In the genomic region with DNA sequence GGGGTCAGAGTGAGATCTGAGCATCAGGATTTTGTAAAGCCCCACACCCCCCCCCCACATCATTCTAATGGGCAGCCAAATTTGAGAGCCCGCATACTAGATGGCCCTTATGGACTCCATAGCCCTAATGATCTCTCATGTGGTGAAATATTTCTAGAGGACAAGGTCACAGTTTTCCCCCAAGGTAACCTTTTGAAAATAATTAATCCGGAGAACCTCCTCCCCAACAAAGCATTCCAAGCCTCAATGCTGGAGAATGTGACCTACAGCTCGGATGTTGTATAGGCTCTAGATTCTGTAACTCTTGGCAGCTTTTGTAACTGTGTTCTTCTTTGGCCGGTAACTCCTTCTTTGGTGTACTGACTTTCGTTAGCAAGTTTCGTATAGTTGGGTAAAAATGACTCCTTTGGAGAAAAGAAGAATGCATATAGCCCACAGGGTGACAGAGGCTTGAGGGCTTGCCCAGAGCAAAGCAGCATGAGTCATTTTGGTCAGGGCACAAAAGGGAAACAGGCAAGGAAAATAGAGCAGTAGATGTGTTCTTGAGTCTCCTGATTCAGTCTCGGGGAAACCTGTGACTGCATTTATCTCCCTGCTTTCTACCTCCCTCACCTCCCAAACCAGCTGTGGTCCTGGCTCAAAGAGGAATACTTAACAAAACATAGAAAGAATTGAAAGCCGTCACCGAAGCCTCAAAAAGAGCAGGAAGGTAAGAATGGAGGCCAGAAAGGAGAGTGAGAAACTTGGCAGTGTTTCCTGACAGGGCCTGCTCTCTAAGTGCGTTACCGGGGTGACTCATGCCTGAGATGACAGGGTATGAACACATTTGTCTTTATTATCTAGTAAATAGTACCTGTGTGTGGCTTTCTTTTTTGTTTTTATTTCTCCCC, we compare ENCODE assay signal across 7 cellular contexts. TPM values are rescaled to one million over a fixed set of nuclear protein-coding genes. Genes with fewer than 3 reads are reported as not detected.
DNase-seq lines count a peak whose midpoint lies in the region; TF ChIP-seq lines count a peak whose summit lies in the region.

No MANE protein-coding gene starts in this region.

- POLR2A ChIA-PET in activated CD4-positive, alpha-beta memory T cell treated with anti-CD3 and anti-CD28 coated beads for 36 hours (lab: Charles Lee), result interaction anchor here (0.8 kb wide), 1 partner anchor 280 kb away, joined by 3 read pairs; the partner anchor contains the start of gene ANP32B

- DNase-seq in GM04503 (ENCODE audit: low read depth), result peak; percentile 72
- DNase-seq in Kasumi-1 (lab: John Stamatoyannopoulos, UW), result peak; percentile 78 to 82
- DNase-seq in activated CD4-positive, alpha-beta memory T cell treated with anti-CD3 and anti-CD28 coated beads for 36 hours, result peak; percentile 59
- peak; percentile 74 for DNase-seq in hepatocyte (ENCODE audit: low spot score)
- no peak for DNase-seq in ureter (ENCODE audit: low spot score)
- no peak for DNase-seq in immature natural killer cell
- DNase-seq in 8988T, result no peak

- H3K27ac Mint-ChIP-seq in activated CD4-positive, alpha-beta memory T cell treated with anti-CD3 and anti-CD28 coated beads for 36 hours, result peak overlapping the region; percentile 91
- H3K27ac Mint-ChIP-seq in immature natural killer cell, result peak overlapping the region in 2 of 6 donors; percentile 21 to 79

- H3K4me2 ChIP-seq in hepatocyte, result peak overlapping the region; percentile 15

- no peaks in the 10 kb centered on the region for H3K9me2 ChIP-seq in hepatocyte (replicated peaks; ENCODE audit: insufficient read depth)

- H3K27me3 Mint-ChIP-seq in activated CD4-positive, alpha-beta memory T cell treated with anti-CD3 and anti-CD28 coated beads for 36 hours, result peaks cover 6% of the 10 kb centered on the region
- H3K27me3 Mint-ChIP-seq in immature natural killer cell (ENCODE audit: low read depth in 3 of 3), result peaks cover 3 to 8% (median 6%) of the 10 kb centered on the region in 3 donors

- H2AFZ ChIP-seq in hepatocyte, result peak overlapping the region; percentile 29

- TF ChIP-seq CTCF in hepatocyte (IDR thresholded peaks at IDR 0.05; ENCODE audit: poor library complexity), result no peak

- peaks cover 11% of the 10 kb centered on the region for H3K4me1 ChIP-seq in hepatocyte (ENCODE audit: insufficient read depth)

- H3K27ac ChIP-seq in hepatocyte, result peak overlapping the region; percentile 91

- H3K4me1 Mint-ChIP-seq in activated CD4-positive, alpha-beta memory T cell treated with anti-CD3 and anti-CD28 coated beads for 36 hours (ENCODE audit: low read depth), result peaks cover 35% of the 10 kb centered on the region
- H3K4me1 Mint-ChIP-seq in immature natural killer cell, result peaks cover 12 to 17% of the 10 kb centered on the region in 2 donors

- H3K4me3 Mint-ChIP-seq in activated CD4-positive, alpha-beta memory T cell treated with anti-CD3 and anti-CD28 coated beads for 36 hours, result peak overlapping the region; percentile 40
- H3K4me3 Mint-ChIP-seq in immature natural killer cell, result no peak overlapping the region

- no peaks in the 10 kb centered on the region for H3K9me3 ChIP-seq in hepatocyte (ENCODE audit: low read depth)

- no peaks in the 10 kb centered on the region for H4K20me1 ChIP-seq in hepatocyte (ENCODE audit: insufficient read depth, poor library complexity, severe bottlenecking)

- H3K9me3 Mint-ChIP-seq in activated CD4-positive, alpha-beta memory T cell treated with anti-CD3 and anti-CD28 coated beads for 36 hours, result no peaks in the 10 kb centered on the region
- H3K9me3 Mint-ChIP-seq in immature natural killer cell, result peaks cover 0 to 2% (median 0%) of the 10 kb centered on the region in 6 donors

- intact Hi-C loops in activated CD4-positive, alpha-beta memory T cell treated with anti-CD3 and anti-CD28 coated beads for 36 hours (cut with micrococcal nuclease), result loop anchor here (10.0 kb wide), 1 partner anchor 331 kb away; no protein-coding TSS in a partner anchor

- 52% methylated on average over 11 of the region's 11 CpGs for WGBS in hepatocyte (ENCODE audit: low lambda C conversion rate, missing lambda C conversion rate)

- CTCF ChIA-PET in activated CD4-positive, alpha-beta memory T cell treated with anti-CD3 and anti-CD28 coated beads for 36 hours (lab: Charles Lee), result interaction anchor here (0.6 to 3.1 kb wide), 4 partner anchors 32 to 398 kb away, joined by 3 to 21 read pairs (median 4); no protein-coding TSS in a partner anchor

- no peaks in the 10 kb centered on the region for H3K36me3 ChIP-seq in hepatocyte (replicated peaks; ENCODE audit: insufficient read depth, low read depth)

- H3K4me3 ChIP-seq in hepatocyte, result no peak overlapping the region

- H3K27me3 ChIP-seq in hepatocyte, result no peaks in the 10 kb centered on the region

- H3K79me2 ChIP-seq in hepatocyte, result no peaks in the 10 kb centered on the region

- no peaks in the 10 kb centered on the region for H3K36me3 Mint-ChIP-seq in activated CD4-positive, alpha-beta memory T cell treated with anti-CD3 and anti-CD28 coated beads for 36 hours
- H3K36me3 Mint-ChIP-seq in immature natural killer cell, result no peaks in the 10 kb centered on the region

RNA-seq across cellular contexts. Expression of gene XPA, which starts 6.5 kb away (rescaled TPM):
- 1 to 10 TPM; 8.5 to 9.6 TPM for total RNA-seq in activated CD4-positive, alpha-beta memory T cell treated with anti-CD3 and anti-CD28 coated beads for 36 hours
- 7.7 and 12.6 TPM in 2 replicates for total RNA-seq in hepatocyte
- 18.5 and 18.6 TPM in 2 replicates for polyA plus RNA-seq in hepatocyte
- total RNA-seq in ureter, result 21.7 TPM
- 10 to 100 TPM; 32.2 to 36.5 (median 32.5) TPM for polyA plus RNA-seq in immature natural killer cell

Comparison
In these comparisons a context has a peak if more than half of its experiments do, and no peak if none do; other contexts are left out.
1. DNase-seq: peak in GM04503 (single experiment), Kasumi-1 (2 of 2), activated CD4-positive, alpha-beta memory T cell treated with anti-CD3 and anti-CD28 coated beads for 36 hours (single experiment) and hepatocyte (single experiment); none in ureter (single experiment), immature natural killer cell (0 of 3) and 8988T (single experiment).